Comparison of ENCODE assay signal across 31 cellular contexts in genomic region chr15:68063606-68064005, GRCh38.
"Had no signal": no experiment of that assay in that cellular context is flagged by ENCODE, and none has a peak within 500 bp of the region (broad histone marks: within the 10 kb centered on the region; RNA-seq: fewer than 3 reads in every experiment).

No MANE protein-coding gene starts in this region.

- H3K36me3 ChIP-seq: adrenal gland had no signal

- H3K9me3 ChIP-seq: adrenal gland, body of pancreas, esophagus squamous epithelium had no signal

- H3K4me3 ChIP-seq: adrenal gland, body of pancreas, esophagus squamous epithelium had no signal

- H3K27ac ChIP-seq: adrenal gland, body of pancreas, epithelial cell of prostate, esophagus squamous epithelium had no signal

- DNase-seq: activated CD4-positive, alpha-beta T cell treated with anti-CD3 and anti-CD28 coated beads for 36 hours; activated CD4-positive, alpha-beta T cell treated with anti-CD3 and anti-CD28 coated beads, Interleukin-2, amount 10 ng/mL, durations not matched to agents 7 days and 5 days; activated CD4-positive, alpha-beta T cell treated with anti-CD3 and anti-CD28 coated beads, Interleukin-2, amount 50 U/mL, for 48 hours; activated CD4-positive, CD25-positive, alpha-beta regulatory T cell; activated CD4-positive, CD25-positive, alpha-beta regulatory T cell treated with anti-CD3 and anti-CD28 coated beads, Interleukin-2, amount 50 U/mL, for 72 hours; activated CD8-positive, alpha-beta memory T cell treated with anti-CD3 and anti-CD28 coated beads, Interleukin-2, amount 10 ng/mL, durations not matched to agents 7 days and 5 days; activated CD8-positive, alpha-beta memory T cell treated with anti-CD3 and anti-CD28 coated beads, Interleukin-2, amount 50 U/mL, for 4 hours; activated CD8-positive, alpha-beta T cell treated with anti-CD3 and anti-CD28 coated beads for 36 hours; activated effector memory CD4-positive, alpha-beta T cell treated with anti-CD3 and anti-CD28 coated beads, Interleukin-2, amount 50 U/mL, for 16 hours; activated naive CD4-positive, alpha-beta T cell treated with anti-CD3 and anti-CD28 coated beads for 36 hours; activated naive CD8-positive, alpha-beta T cell treated with anti-CD3 and anti-CD28 coated beads for 36 hours; activated naive CD8-positive, alpha-beta T cell treated with anti-CD3 and anti-CD28 coated beads, Interleukin-2, amount 50 U/mL, for 24 hours; activated T-cell treated with anti-CD3 and anti-CD28 coated beads, Interleukin-2, amount 50 U/mL, for 1 hour; activated T-cell treated with anti-CD3 and anti-CD28 coated beads, Interleukin-2, amount 50 U/mL, for 48 hours; adrenal gland; amygdala; aorta; body of pancreas; caudate nucleus; cortex of kidney; dermis blood vessel endothelial cell; effector CD8-positive, alpha-beta T cell; esophagus squamous epithelium; head of caudate nucleus; T-helper 1 cell; T-helper 17 cell; T1000 had no signal

- ATAC-seq: activated CD4-positive, alpha-beta T cell treated with anti-CD3 and anti-CD28 coated beads for 36 hours; activated CD8-positive, alpha-beta memory T cell treated with anti-CD3 and anti-CD28 coated beads, Interleukin-2, amount 10 ng/mL, durations not matched to agents 7 days and 5 days; activated CD8-positive, alpha-beta T cell treated with anti-CD3 and anti-CD28 coated beads for 36 hours; activated naive CD8-positive, alpha-beta T cell treated with anti-CD3 and anti-CD28 coated beads, Interleukin-2, amount 50 U/mL, for 24 hours; body of pancreas; T-helper 17 cell had no signal

- FAIRE-seq: colon, endometrium, frontal cortex had no signal

- H3K27me3 ChIP-seq: adrenal gland, body of pancreas, esophagus squamous epithelium had no signal
